Comparison of ENCODE assay signal across 28 cellular contexts in the genomic region with DNA sequence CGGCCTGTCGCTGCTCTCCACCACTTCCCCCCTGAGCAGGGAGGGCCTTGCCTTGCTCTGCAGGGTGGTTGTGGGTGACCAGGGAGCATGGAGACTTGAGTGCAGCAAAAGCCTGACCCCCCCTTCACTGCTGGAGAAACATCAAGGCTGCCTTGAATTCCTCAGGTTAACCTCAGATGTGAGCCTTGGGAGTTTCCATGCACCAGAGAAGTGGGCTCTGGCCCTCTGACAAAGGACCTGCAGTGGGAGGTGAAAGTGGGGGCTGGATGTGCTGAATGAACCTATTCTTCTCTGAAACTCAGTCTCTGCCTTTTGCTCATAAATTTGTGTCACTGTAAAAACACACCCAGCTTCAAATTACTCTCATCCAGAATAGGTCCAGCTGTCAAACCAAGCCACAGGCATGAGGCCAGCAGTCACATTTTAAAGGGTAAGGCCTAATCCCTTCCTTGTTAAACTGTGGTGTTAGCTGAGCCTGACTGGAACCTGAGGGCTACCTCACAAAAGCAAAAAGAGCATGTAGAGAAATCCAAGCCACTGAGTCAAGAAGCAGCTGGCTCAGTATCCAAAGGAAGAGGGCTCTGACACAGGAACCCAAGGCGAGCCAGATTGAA.
"Had no signal": no experiment of that assay in that cellular context is flagged by ENCODE, and none has a peak within 500 bp of the region (broad histone marks: within the 10 kb centered on the region; RNA-seq: fewer than 3 reads in every experiment).

No MANE protein-coding gene starts in this region.

- H3K27ac ChIP-seq: body of pancreas, cardiac muscle cell, colonic mucosa, dorsolateral prefrontal cortex, gastrocnemius medialis, left ventricle myocardium inferior, neutrophil, right lobe of liver, skin epidermis, testis, transverse colon, uterus, VCaP had no signal

- FAIRE-seq: islet of Langerhans had no signal

- ATAC-seq: body of pancreas; effector memory CD8-positive, alpha-beta T cell; gastrocnemius medialis; mucosa of descending colon; right lobe of liver; stimulated activated naive CD8-positive, alpha-beta T cell treated with anti-CD3 and anti-CD28 coated beads, Interleukin-15, Interleukin-2, amounts not matched to agents 100 U/mL and 50 U/mL, for 24 hours had no signal

- DNase-seq: activated CD4-positive, alpha-beta T cell treated with anti-CD3 and anti-CD28 coated beads for 4 hours; activated CD4-positive, alpha-beta T cell treated with anti-CD3 and anti-CD28 coated beads, Interleukin-2, amount 50 U/mL, for 4 hours; activated effector memory CD4-positive, alpha-beta T cell treated with Interleukin-2 at 50 U/mL for 16 hours; activated naive CD4-positive, alpha-beta T cell treated with Interleukin-2 at 50 U/mL for 16 hours; anterior cingulate cortex; body of pancreas; cerebellar nuclear complex; colonic mucosa; dorsolateral prefrontal cortex; effector memory CD8-positive, alpha-beta T cell; erythroblast; gastrocnemius medialis; glutamatergic neuron; left ventricle myocardium inferior; mucosa of descending colon; right lobe of liver; stimulated activated CD4-positive, alpha-beta T cell treated with anti-CD3 and anti-CD28 coated beads, Interleukin-12 subunit alpha, Interleukin-12 subunit beta, amount 100 ng/mL, for 4 hours; stimulated activated CD4-positive, alpha-beta T cell treated with anti-CD3 and anti-CD28 coated beads, Interleukin-4, amount 100 ng/mL, for 1 hour; stimulated activated naive CD8-positive, alpha-beta T cell treated with anti-CD3 and anti-CD28 coated beads, Interleukin-15, Interleukin-2, amounts not matched to agents 100 U/mL and 50 U/mL, for 24 hours; testis; transverse colon; uterus had no signal

- H3K4me3 ChIP-seq: body of pancreas, cardiac muscle cell, colonic mucosa, dorsolateral prefrontal cortex, gastrocnemius medialis, left ventricle myocardium inferior, lung, mucosa of descending colon, right lobe of liver, skin epidermis, testis, transverse colon, uterus had no signal
